5 cellular contexts compared by ENCODE assay signal in genomic region chr11:129546266-129546665, GRCh38.
"Had no signal": no experiment of that assay in that cellular context is flagged by ENCODE, and none has a peak within 500 bp of the region (broad histone marks: within the 10 kb centered on the region; RNA-seq: fewer than 3 reads in every experiment).

No MANE protein-coding gene starts in this region.

- H3K4me1 ChIP-seq: HAP-1 had no signal

- H3K27ac ChIP-seq: GM23248 had no signal

- H3K9me3 ChIP-seq: HAP-1 had no signal

- H3K36me3 ChIP-seq: HAP-1 had no signal

- H2AFZ ChIP-seq: GM23248 had no signal

- H3K4me3 ChIP-seq: GM23248, HAP-1 had no signal

- H3K9ac ChIP-seq: GM23248 had no signal

- DNase-seq: GM23248, GOT3, H7, IMR-90 had no signal
